19 cellular contexts compared by ENCODE assay signal in genomic region chr11:121435132-121435531, GRCh38. TPM values are rescaled to one million over a fixed set of nuclear protein-coding genes. Genes with fewer than 3 reads are reported as not detected.
DNase-seq lines count a peak whose midpoint lies in the region; ATAC-seq and TF ChIP-seq lines count a peak whose summit lies in the region.
"Had no signal": no experiment of that assay in that cellular context is flagged by ENCODE, and none has a peak within 500 bp of the region (broad histone marks: within the 10 kb centered on the region; RNA-seq: fewer than 3 reads in every experiment).

No MANE protein-coding gene starts in this region.

- no peaks in the 10 kb centered on the region for H3K4me1 ChIP-seq in mucosa of descending colon (ENCODE audit: low read depth)

- H3K4me3 ChIP-seq in mucosa of descending colon: no peak overlapping the region

- peak; percentile 19 to 55 for DNase-seq in NOMO-1 (lab: John Stamatoyannopoulos, UW; ENCODE audit: unreplicated experiment in 2 of 2)
- DNase-seq in NOMO-1 treated with dmso at 0.1 percent for 144 hours (lab: John Stamatoyannopoulos, UW; ENCODE audit: unreplicated experiment): no peak
- peak; percentile 25 for DNase-seq in NCI-H524 treated with DMSO at 0.1 percent for 48 hours (lab: John Stamatoyannopoulos, UW)
- no peak for DNase-seq in mucosa of descending colon
- DNase-seq: activated CD4-positive, CD25-positive, alpha-beta regulatory T cell; activated CD8-positive, alpha-beta T cell treated with anti-CD3 and anti-CD28 coated beads for 36 hours; activated naive CD4-positive, alpha-beta T cell treated with anti-CD3 and anti-CD28 coated beads, Interleukin-2, amount 50 U/mL, for 16 hours; activated T-cell treated with anti-CD3 and anti-CD28 coated beads, Interleukin-2, amount 50 U/mL, for 24 hours; CD8-positive, alpha-beta T cell; KBM-7; kidney; NCI-H1105; NCI-H446; retina; SHP77 treated with DMSO at 0.1 percent for 48 hours had no signal

- no peaks in the 10 kb centered on the region for H3K9me3 ChIP-seq in mucosa of descending colon

- intact Hi-C loops in mucosa of descending colon (cut with DNase I, micrococcal nuclease): no loop called here

- H3K36me3 ChIP-seq in mucosa of descending colon (ENCODE audit: low read depth): no peaks in the 10 kb centered on the region

- TF ChIP-seq CTCF in mucosa of descending colon (IDR thresholded peaks at IDR 0.05): no peak

- peak; percentile 79 for ATAC-seq in esophagus mucosa
- ATAC-seq in GM19397 (IDR thresholded peaks at IDR 0.05; ENCODE audit: unreplicated experiment): no peak
- ATAC-seq in GM18873 (IDR thresholded peaks at IDR 0.05; ENCODE audit: low FRiP score, unreplicated experiment): no peak
- ATAC-seq in GM21390 (IDR thresholded peaks at IDR 0.05; ENCODE audit: unreplicated experiment): no peak
- ATAC-seq in mucosa of descending colon: no peak
- ATAC-seq: activated CD8-positive, alpha-beta T cell treated with anti-CD3 and anti-CD28 coated beads for 36 hours; CD8-positive, alpha-beta T cell had no signal

RNA-seq across cellular contexts. Expression of gene SORL1, which starts 17.0 kb away (rescaled TPM):
- total RNA-seq in esophagus mucosa: 14.3 TPM
- total RNA-seq in mucosa of descending colon: 100 to 1,000 TPM in 2 of 3 donors, 10 to 100 TPM in 1; 58.3 to 195 (median 109) TPM

Comparison
In these comparisons a context has a peak if more than half of its experiments do, and no peak if none do; other contexts are left out.
1. DNase-seq: peak in NOMO-1 (2 of 2) and NCI-H524 treated with DMSO at 0.1 percent for 48 hours (single experiment); none in NOMO-1 treated with dmso at 0.1 percent for 144 hours (single experiment) and mucosa of descending colon (0 of 3).